ENCODE assay signal across 8 cellular contexts in genomic region chr2:204108301-204108700, GRCh38.
DNase-seq lines count a peak whose midpoint lies in the region; ATAC-seq and TF ChIP-seq lines count a peak whose summit lies in the region.

No MANE protein-coding gene starts in this region.

- intact Hi-C loops in colonic mucosa (cut with DNase I): loop anchor here (10.0 kb wide), 1 partner anchor 1216 kb away; no protein-coding TSS in a partner anchor
- intact Hi-C loops in mucosa of descending colon (cut with DNase I, micrococcal nuclease): no loop called here

- peaks cover 5% of the 10 kb centered on the region for H3K27me3 Mint-ChIP-seq in T-helper 17 cell

- H3K27ac ChIP-seq in colonic mucosa: no peak overlapping the region

- H3K4me3 ChIP-seq in colonic mucosa (no peak overlapping the region), mucosa of descending colon (no peak overlapping the region)

- H3K27ac Mint-ChIP-seq in T-helper 17 cell: peak overlapping the region; percentile 93

- peak overlapping the region; percentile 93 for H3K4me3 Mint-ChIP-seq in T-helper 17 cell

- no peaks in the 10 kb centered on the region for H3K9me3 ChIP-seq in T-helper 17 cell (ENCODE audit: control insufficient read depth, low read length, poor library complexity, severe bottlenecking)
- H3K9me3 ChIP-seq in colonic mucosa: no peaks in the 10 kb centered on the region
- no peaks in the 10 kb centered on the region for H3K9me3 ChIP-seq in mucosa of descending colon

- no peaks in the 10 kb centered on the region for H3K27me3 ChIP-seq in colonic mucosa

- H3K9ac ChIP-seq in colonic mucosa (ENCODE audit: low read depth in 2 of 2, low read length in 2 of 2): no peak overlapping the region

- H3K36me3 ChIP-seq in colonic mucosa (no peaks in the 10 kb centered on the region), mucosa of descending colon (ENCODE audit: low read depth) (no peaks in the 10 kb centered on the region)

- peak; percentile 39 for TF ChIP-seq CTCF in colonic mucosa (IDR thresholded peaks at IDR 0.05)
- peak; percentile 25 for TF ChIP-seq CTCF in mucosa of descending colon (IDR thresholded peaks at IDR 0.05)

- H3K4me1 ChIP-seq in colonic mucosa (peaks cover 3% of the 10 kb centered on the region), mucosa of descending colon (ENCODE audit: low read depth) (no peaks in the 10 kb centered on the region)

- H3K36me3 Mint-ChIP-seq in T-helper 17 cell (ENCODE audit: low read depth): no peaks in the 10 kb centered on the region

- H3K4me1 Mint-ChIP-seq in T-helper 17 cell: peaks cover 39% of the 10 kb centered on the region

- DNase-seq in NK-92 treated with Interleukin-12 subunit alpha and Interleukin-12 subunit beta, amount 100 ng/mL, for 24 hours (lab: John Stamatoyannopoulos, UW): peak; percentile 49
- DNase-seq in NK-92 (lab: John Stamatoyannopoulos, UW; ENCODE audit: unreplicated experiment): no peak
- peak; percentile 63 for DNase-seq in HuH-7 (ENCODE audit: low spot score)
- DNase-seq in T-helper 17 cell: peak in 1 of 3 donors; percentile 27
- no peak for DNase-seq in colonic mucosa
- DNase-seq in mucosa of descending colon: peak in 1 of 3 donors; percentile 20
- DNase-seq in mesenteric fat pad (ENCODE audit: low spot score): no peak

- peak; percentile 74 for ATAC-seq in T-helper 17 cell
- peak; percentile 53 for ATAC-seq in mucosa of descending colon
- no peak for ATAC-seq in GM18520 (IDR thresholded peaks at IDR 0.05; ENCODE audit: unreplicated experiment)

Comparison
In these comparisons a context has a peak if more than half of its experiments do, and no peak if none do; other contexts are left out.
1. DNase-seq: peak in NK-92 treated with Interleukin-12 subunit alpha and Interleukin-12 subunit beta, amount 100 ng/mL, for 24 hours (single experiment) and HuH-7 (single experiment); none in NK-92 (single experiment), colonic mucosa (single experiment) and mesenteric fat pad (single experiment).